Comparison of ENCODE assay signal across 8 cellular contexts in genomic region chr3:107599755-107600122, GRCh38.
A peak's percentile ranks its signal among the peaks of the same experiment; 100 is the strongest.
DNase-seq lines count a peak whose midpoint lies in the region; ATAC-seq and TF ChIP-seq lines count a peak whose summit lies in the region.

No MANE protein-coding gene starts in this region.

- H3K4me1 ChIP-seq in gastroesophageal sphincter (peaks cover 11 to 53% (median 17%) of the 10 kb centered on the region in 3 donors), skeletal muscle tissue (ENCODE audit: control insufficient read depth in 3 of 3, insufficient read depth in 3 of 3, low read length in 3 of 3) (peaks cover 8 to 19% (median 11%) of the 10 kb centered on the region in 3 donors)

- H3K27me3 Mint-ChIP-seq in T-helper 2 cell treated with Interferon-gamma antibody and Interleukin-4, amounts not matched to agents 5 μg/mL and 100 μg/mL, for 36 hours (ENCODE audit: low read depth), result no peaks in the 10 kb centered on the region

- no peaks in the 10 kb centered on the region for H3K9me3 Mint-ChIP-seq in T-helper 2 cell treated with Interferon-gamma antibody and Interleukin-4, amounts not matched to agents 5 μg/mL and 100 μg/mL, for 36 hours

- peaks cover 40% of the 10 kb centered on the region for H3K4me1 Mint-ChIP-seq in T-helper 2 cell treated with Interferon-gamma antibody and Interleukin-4, amounts not matched to agents 5 μg/mL and 100 μg/mL, for 36 hours (ENCODE audit: low read depth)

- H3K9ac ChIP-seq in skeletal muscle tissue (ENCODE audit: low read depth in 1 of 3, low read length in 3 of 3), result peak overlapping the region; percentile 68 to 78 (median 70)

- no peak for ATAC-seq in gastroesophageal sphincter
- ATAC-seq in GM21576 (IDR thresholded peaks at IDR 0.05; ENCODE audit: unreplicated experiment), result no peak

- CTCF ChIA-PET in RWPE1 (lab: Yijun Ruan, JAX), result interaction anchor here (0.6 to 1.0 kb wide), 2 partner anchors 281 to 328 kb away, joined by 3 to 5 read pairs; no protein-coding TSS in a partner anchor

- no peak for TF ChIP-seq POLR2A in gastroesophageal sphincter (IDR thresholded peaks at IDR 0.05)

- no peak for TF ChIP-seq EP300 in gastroesophageal sphincter (IDR thresholded peaks at IDR 0.05)

- no peaks in the 10 kb centered on the region for H3K27me3 ChIP-seq in gastroesophageal sphincter
- H3K27me3 ChIP-seq in skeletal muscle tissue (ENCODE audit: control insufficient read depth in 3 of 3, insufficient read depth in 3 of 3, low read length in 3 of 3), result no peaks in the 10 kb centered on the region

- H3K36me3 ChIP-seq in gastroesophageal sphincter, result no peaks in the 10 kb centered on the region
- no peaks in the 10 kb centered on the region for H3K36me3 ChIP-seq in skeletal muscle tissue (ENCODE audit: control insufficient read depth in 3 of 3, insufficient read depth in 3 of 3, low read length in 3 of 3)

- no peaks in the 10 kb centered on the region for H3K9me3 ChIP-seq in gastroesophageal sphincter
- no peaks in the 10 kb centered on the region for H3K9me3 ChIP-seq in skeletal muscle tissue (ENCODE audit: control insufficient read depth in 3 of 3, low read length in 3 of 3)

- WGBS in gastroesophageal sphincter (ENCODE audit: low coverage in 1 of 2), 2 donors, result 0 to 11% methylated on average over 4 of the region's 4 CpGs

- H3K4me3 ChIP-seq in HFF-Myc (replicated peaks; ENCODE audit: low read depth, low read length) (peak overlapping the region; percentile 10; the same call in 1 of the 2 replicates), gastroesophageal sphincter (peak overlapping the region; percentile 43 to 58), skeletal muscle tissue (ENCODE audit: low read length in 3 of 3) (peak overlapping the region; percentile 58 to 69 (median 62))

- H3K27ac ChIP-seq in gastroesophageal sphincter, result peak overlapping the region; percentile 69 to 88 (median 86)
- H3K27ac ChIP-seq in skeletal muscle tissue (ENCODE audit: low read depth, low read length), result peak overlapping the region; percentile 61
- no peak overlapping the region for H3K27ac ChIP-seq in RWPE1

- peaks cover 7% of the 10 kb centered on the region for H3K36me3 Mint-ChIP-seq in T-helper 2 cell treated with Interferon-gamma antibody and Interleukin-4, amounts not matched to agents 5 μg/mL and 100 μg/mL, for 36 hours (ENCODE audit: low read depth)

- peak overlapping the region; percentile 89 for H3K27ac Mint-ChIP-seq in T-helper 2 cell treated with Interferon-gamma antibody and Interleukin-4, amounts not matched to agents 5 μg/mL and 100 μg/mL, for 36 hours

- peak overlapping the region; percentile 88 for H3K4me3 Mint-ChIP-seq in T-helper 2 cell treated with Interferon-gamma antibody and Interleukin-4, amounts not matched to agents 5 μg/mL and 100 μg/mL, for 36 hours

- DNase-seq in HFF-Myc (ENCODE audit: extremely low read depth, low read depth) (no peak), NK-92 (lab: John Stamatoyannopoulos, UW; ENCODE audit: unreplicated experiment) (no peak), RWPE1 (ENCODE audit: low spot score) (no peak), cortex of kidney (lab: John Stamatoyannopoulos, UW) (no peak)
- DNase-seq in T-helper 2 cell treated with Interferon-gamma antibody and Interleukin-4, amounts not matched to agents 5 μg/mL and 100 μg/mL, for 36 hours (ENCODE audit: low spot score), result no peak

- POLR2A ChIA-PET in RWPE1 (lab: Yijun Ruan, JAX; ENCODE audit: low non-redundant PET), result no interaction called here

- TF ChIP-seq CTCF in HFF-Myc (IDR thresholded peaks at IDR 0.05; ENCODE audit: low read depth, low read length, missing control alignments) (no peak), gastroesophageal sphincter (IDR thresholded peaks at IDR 0.05) (no peak), RWPE1 (conservative IDR thresholded peaks at IDR 0.05; ENCODE audit: low read depth) (no peak)

Comparison
In these comparisons a context has a peak if more than half of its experiments do, and no peak if none do; other contexts are left out.
1. H3K4me3 ChIP-seq: peak in every context shown above with its lines; median percentile 62 in skeletal muscle tissue; 50 in gastroesophageal sphincter; 10 in HFF-Myc.